Comparison of ENCODE assay signal across 9 cellular contexts in the genomic region with DNA sequence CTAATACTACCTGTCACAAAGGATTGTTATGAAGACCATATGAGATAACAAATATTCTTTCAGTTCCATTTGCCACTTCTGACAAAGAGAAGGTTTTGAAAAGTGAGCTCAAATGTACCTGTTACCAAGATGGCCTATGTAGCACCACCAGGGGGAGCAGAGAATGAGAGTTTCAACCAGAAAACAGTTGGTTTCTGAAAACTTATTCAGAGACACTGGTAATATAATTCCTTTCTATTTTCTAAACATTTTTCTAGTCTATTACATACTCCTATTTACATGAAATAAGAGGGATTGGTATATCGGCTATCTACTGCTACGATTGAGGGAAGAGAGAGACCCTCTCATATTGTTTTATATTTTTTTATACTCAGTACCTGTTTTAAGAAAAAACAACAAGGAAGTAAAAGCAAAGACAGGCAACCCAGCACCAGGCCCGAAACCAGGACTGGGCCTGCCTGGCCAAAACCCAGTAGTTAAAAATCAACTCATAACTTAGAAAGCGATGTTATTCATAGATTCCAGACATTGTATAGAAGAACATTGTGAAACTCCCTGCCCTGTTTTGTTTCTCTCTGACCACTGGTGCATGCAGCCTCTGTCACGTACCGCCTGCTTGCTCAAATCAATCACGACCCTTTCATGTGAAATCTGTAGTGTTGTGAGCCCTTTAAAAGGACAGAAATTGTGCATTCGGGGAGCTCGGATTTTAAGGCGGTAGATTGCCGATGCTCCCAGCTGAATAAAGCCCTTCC. TPM values are rescaled to one million over a fixed set of nuclear protein-coding genes. Genes with fewer than 3 reads are reported as not detected.
DNase-seq lines count a peak whose midpoint lies in the region; ATAC-seq, FAIRE-seq and TF ChIP-seq lines count a peak whose summit lies in the region.
"Had no signal": no experiment of that assay in that cellular context is flagged by ENCODE, and none has a peak within 500 bp of the region (broad histone marks: within the 10 kb centered on the region; RNA-seq: fewer than 3 reads in every experiment).

No MANE protein-coding gene starts in this region.

- TF ChIP-seq CTCF in DND-41 (IDR thresholded peaks at IDR 0.05; ENCODE audit: borderline replicate concordance, extremely low read depth, low read length, poor library complexity, severe bottlenecking) (peak; percentile 59), endothelial cell of umbilical vein (IDR thresholded peaks at IDR 0.05; ENCODE audit: extremely low read depth in 1 of 2, insufficient read depth in 1 of 2, low read depth in 1 of 2, low read length in 2 of 2) (peak; percentile 36 to 48)

- no peak overlapping the region for H3K27ac ChIP-seq in DND-41 (ENCODE audit: low read length)
- no peak overlapping the region for H3K27ac ChIP-seq in endothelial cell of umbilical vein (ENCODE audit: insufficient read depth, low read depth, low read length)

- TF ChIP-seq POLR2A in endothelial cell of umbilical vein (IDR thresholded peaks at IDR 0.05; ENCODE audit: low read depth, low read length) = no peak

- intact Hi-C loops in endothelial cell of umbilical vein (cut with micrococcal nuclease) = loop anchor here (1.0 to 5.0 kb wide), 3 partner anchors 67 to 1257 kb away; no protein-coding TSS in a partner anchor

- H3K4me1 ChIP-seq in DND-41 (ENCODE audit: insufficient read depth, low read length) (no peaks in the 10 kb centered on the region), endothelial cell of umbilical vein (ENCODE audit: control insufficient read depth, extremely low read depth, insufficient read depth, low read length) (no peaks in the 10 kb centered on the region)

- H3K4me3 ChIP-seq in DND-41 (ENCODE audit: low read depth in 1 of 2, low read length in 2 of 2) (no peak overlapping the region), endothelial cell of umbilical vein (replicated peaks in 1 of 3; ENCODE audit: insufficient read depth in 1 of 3, low read depth in 1 of 3, low read length in 3 of 3) (no peak overlapping the region)

- no peaks in the 10 kb centered on the region for H3K9me3 ChIP-seq in DND-41 (ENCODE audit: insufficient read depth, low read length, severe bottlenecking)
- no peaks in the 10 kb centered on the region for H3K9me3 ChIP-seq in endothelial cell of umbilical vein (replicated peaks; ENCODE audit: control insufficient read depth, insufficient read depth, low read length)

- no TSS peak for BruUV-seq in endothelial cell of umbilical vein (replicated peaks; lab: Mats Ljungman, UMichigan)

- H4K20me1 ChIP-seq in DND-41 (ENCODE audit: insufficient read depth, low read length) = no peaks in the 10 kb centered on the region
- no peaks in the 10 kb centered on the region for H4K20me1 ChIP-seq in endothelial cell of umbilical vein (replicated peaks; ENCODE audit: control insufficient read depth, extremely low read depth, insufficient read depth, low read length)

- no peak overlapping the region for H2AFZ ChIP-seq in DND-41 (ENCODE audit: low read depth, low read length)
- no peak overlapping the region for H2AFZ ChIP-seq in endothelial cell of umbilical vein (ENCODE audit: low read depth, low read length)

- POLR2A ChIA-PET in endothelial cell of umbilical vein (lab: Charles Lee) = no interaction called here

- H3K36me3 ChIP-seq in DND-41 (ENCODE audit: insufficient read depth, low read length) = no peaks in the 10 kb centered on the region
- no peaks in the 10 kb centered on the region for H3K36me3 ChIP-seq in endothelial cell of umbilical vein (ENCODE audit: control insufficient read depth in 2 of 2, extremely low read depth in 1 of 2, insufficient read depth in 2 of 2, low read length in 2 of 2)

- ATAC-seq in DND-41 (ENCODE audit: insufficient read depth, low read depth) = no peak
- peak; percentile 86 for ATAC-seq in HG03175 (IDR thresholded peaks at IDR 0.05; ENCODE audit: unreplicated experiment)

- H3K9ac ChIP-seq in DND-41 (ENCODE audit: low read depth, low read length) (no peak overlapping the region), endothelial cell of umbilical vein (replicated peaks; ENCODE audit: extremely low read depth, insufficient read depth, low read length) (no peak overlapping the region)

- H3K4me2 ChIP-seq in DND-41 (ENCODE audit: insufficient read depth, low read length) (no peak overlapping the region), endothelial cell of umbilical vein (ENCODE audit: insufficient read depth, low read length) (no peak overlapping the region)

- peak; percentile 98 for FAIRE-seq in GM19239 (lab: Jason Lieb, UNC)
- peak; percentile 83 for FAIRE-seq in TTC549 (lab: Jason Lieb, UNC)
- FAIRE-seq in endothelial cell of umbilical vein (lab: Jason Lieb, UNC) = peak; percentile 68

- peak; percentile 33 for DNase-seq in DND-41
- DNase-seq in GM19239 (ENCODE audit: insufficient read length, low spot score) = no peak
- peak; percentile 27 for DNase-seq in endothelial cell of umbilical vein (ENCODE audit: low read depth, low spot score)
- DNase-seq in renal cortical epithelial cell (ENCODE audit: low read depth) = peak; percentile 86
- DNase-seq in NCI-H1048 (lab: John Stamatoyannopoulos, UW) = no peak
- DNase-seq in NCI-H1436 treated with DMSO at 0.1 percent for 48 hours (lab: John Stamatoyannopoulos, UW) = no peak

- H3K27me3 ChIP-seq in DND-41 (ENCODE audit: insufficient read depth, low read length, poor library complexity) = no peaks in the 10 kb centered on the region
- peaks cover 0 to 4% of the 10 kb centered on the region in 2 experiments for H3K27me3 ChIP-seq in endothelial cell of umbilical vein (ENCODE audit: control insufficient read depth in 2 of 2, insufficient read depth in 2 of 2, low read length in 2 of 2)

- H3K79me2 ChIP-seq in DND-41 (ENCODE audit: insufficient read depth, low read length) (no peaks in the 10 kb centered on the region), endothelial cell of umbilical vein (ENCODE audit: control insufficient read depth, insufficient read depth, low read length) (no peaks in the 10 kb centered on the region)

- no peaks in the 10 kb centered on the region for H3K9me1 ChIP-seq in endothelial cell of umbilical vein (replicated peaks; ENCODE audit: control insufficient read depth, extremely low read depth, insufficient read depth, low read length)

- dilution Hi-C loops in endothelial cell of umbilical vein (cut with MboI; ENCODE audit: extremely low pct_ligation_motif_present, low sequenced_read_pairs) = no loop called here

- CTCF ChIA-PET in endothelial cell of umbilical vein (lab: Charles Lee) = interaction anchor here (0.7 to 7.5 kb wide), 54 partner anchors 8 to 796 kb away, joined by 3 to 262 read pairs (median 4); a partner anchor contains a TSS

TF ChIP-seq in endothelial cell of umbilical vein, 7 proteins besides CTCF, POLR2A, EP300 and RAD21:
- TF ChIP-seq, protein P1, sequence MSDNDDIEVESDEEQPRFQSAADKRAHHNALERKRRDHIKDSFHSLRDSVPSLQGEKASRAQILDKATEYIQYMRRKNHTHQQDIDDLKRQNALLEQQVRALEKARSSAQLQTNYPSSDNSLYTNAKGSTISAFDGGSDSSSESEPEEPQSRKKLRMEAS (IDR thresholded peaks at IDR 0.05; ENCODE audit: insufficient read depth, insufficient read length) = no peak
- TF ChIP-seq MYC (IDR thresholded peaks at IDR 0.05; ENCODE audit: low read depth, low read length) = no peak
- no peak for TF ChIP-seq EZH2 (IDR thresholded peaks at IDR 0.05; ENCODE audit: borderline replicate concordance, low read depth, low read length, severe bottlenecking)
- TF ChIP-seq POLR2AphosphoS5 (IDR thresholded peaks at IDR 0.05; ENCODE audit: insufficient read depth, low read depth, low read length) = no peak
- no peak for TF ChIP-seq GATA2 (IDR thresholded peaks at IDR 0.05; ENCODE audit: insufficient read depth, insufficient read length, low read depth, low read length)
- TF ChIP-seq FOS (IDR thresholded peaks at IDR 0.05; ENCODE audit: borderline replicate concordance, insufficient read depth, low read length) = no peak
- no peak for TF ChIP-seq JUN (IDR thresholded peaks at IDR 0.05; ENCODE audit: borderline replicate concordance, insufficient read depth, insufficient read length, low read depth)

RNA-seq across cellular contexts. Expression of a gene that starts 48.3 kb away (rescaled TPM):
- total RNA-seq in endothelial cell of umbilical vein = not detected in 2 replicates
- not detected in 2 replicates for polyA plus RNA-seq in endothelial cell of umbilical vein
- not detected in 2 replicates for polyA plus RNA-seq in endothelial cell of umbilical vein (2011; cell fraction: cytosol; rRNA removed)
- not detected in 2 replicates for polyA plus RNA-seq in endothelial cell of umbilical vein (2011; cell fraction: nucleus; rRNA removed)
- not detected in 2 replicates for polyA plus RNA-seq in endothelial cell of umbilical vein (2012)
- polyA minus RNA-seq in endothelial cell of umbilical vein = not detected in 2 replicates
- polyA minus RNA-seq in endothelial cell of umbilical vein (2011; cell fraction: cytosol; rRNA and poly(A)+ RNA removed) = not detected
- not detected in 2 replicates for polyA minus RNA-seq in endothelial cell of umbilical vein (2011; cell fraction: nucleus; rRNA and poly(A)+ RNA removed)
- not detected in 2 replicates for total RNA-seq in renal cortical epithelial cell
- total RNA-seq: temporal lobe had no signal

Comparison
In these comparisons a context has a peak if more than half of its experiments do, and no peak if none do; other contexts are left out.
1. DNase-seq: peak in DND-41 (single experiment), endothelial cell of umbilical vein (single experiment) and renal cortical epithelial cell (single experiment); none in GM19239 (single experiment), NCI-H1048 (single experiment) and NCI-H1436 treated with DMSO at 0.1 percent for 48 hours (single experiment).